Comparison of ENCODE assay signal across 12 cellular contexts in genomic region chr3:188397766-188398705, GRCh38.
A peak's percentile ranks its signal among the peaks of the same experiment; 100 is the strongest.
DNase-seq lines count a peak whose midpoint lies in the region; ATAC-seq and TF ChIP-seq lines count a peak whose summit lies in the region.
"Had no signal": no experiment of that assay in that cellular context is flagged by ENCODE, and none has a peak within 500 bp of the region (broad histone marks: within the 10 kb centered on the region; RNA-seq: fewer than 3 reads in every experiment).

No MANE protein-coding gene starts in this region.

- no peak overlapping the region for H3K27ac Mint-ChIP-seq in activated T-cell treated with anti-CD3 and anti-CD28 coated beads, Interleukin-2, amount 50 U/mL, for 72 hours

- H3K9me3 ChIP-seq in ascending aorta (no peaks in the 10 kb centered on the region), left lung (no peaks in the 10 kb centered on the region), stomach smooth muscle (ENCODE audit: control insufficient read depth in 2 of 2, low read length in 2 of 2) (no peaks in the 10 kb centered on the region)

- no peak for DNase-seq in activated T-cell treated with anti-CD3 and anti-CD28 coated beads, Interleukin-2, amount 50 U/mL, for 72 hours
- no peak for DNase-seq in activated T-cell treated with anti-CD3 and anti-CD28 coated beads, Interleukin-2, amount 50 U/mL, for 48 hours
- DNase-seq in ascending aorta (ENCODE audit: low spot score in 2 of 2): no peak
- DNase-seq in left lung: no peak
- DNase-seq in HT-29 (ENCODE audit: low spot score): no peak
- DNase-seq: activated CD8-positive, alpha-beta memory T cell treated with anti-CD3 and anti-CD28 coated beads, Interleukin-2, amount 50 U/mL, for 48 hours; AML-193; foreskin keratinocyte; H9 had no signal

- H3K36me3 ChIP-seq in ascending aorta (peaks cover 3 to 5% of the 10 kb centered on the region in 2 donors), left lung (no peaks in the 10 kb centered on the region), stomach smooth muscle (ENCODE audit: control insufficient read depth in 2 of 2, insufficient read depth in 2 of 2, low read length in 2 of 2) (no peaks in the 10 kb centered on the region)

- no peaks in the 10 kb centered on the region for H3K36me3 Mint-ChIP-seq in activated T-cell treated with anti-CD3 and anti-CD28 coated beads, Interleukin-2, amount 50 U/mL, for 72 hours (ENCODE audit: insufficient read depth in 2 of 2)

- H3K4me3 Mint-ChIP-seq in activated T-cell treated with anti-CD3 and anti-CD28 coated beads, Interleukin-2, amount 50 U/mL, for 72 hours: peak overlapping the region; percentile 54 to 76
- H3K4me3 Mint-ChIP-seq: H9 had no signal

- H3K4me1 ChIP-seq in ascending aorta (peaks cover 4 to 59% of the 10 kb centered on the region in 2 donors), left lung (peaks cover 0 to 26% of the 10 kb centered on the region in 2 donors), stomach smooth muscle (ENCODE audit: control insufficient read depth, insufficient read depth, low read length) (peaks cover 33% of the 10 kb centered on the region)

- intact Hi-C loops in ascending aorta (cut with DNase I): no loop called here
- intact Hi-C loops in left lung (cut with DNase I): no loop called here

- TF ChIP-seq CTCF in ascending aorta (IDR thresholded peaks at IDR 0.05): no peak
- TF ChIP-seq CTCF in left lung (IDR thresholded peaks at IDR 0.05): no peak

- peak overlapping the region; percentile 13 to 26 for H3K27ac ChIP-seq in ascending aorta
- H3K27ac ChIP-seq in left lung: peak overlapping the region; percentile 1 to 49
- peak overlapping the region; percentile 56 for H3K27ac ChIP-seq in stomach smooth muscle (ENCODE audit: low read length)
- H3K27ac ChIP-seq: foreskin keratinocyte had no signal

- H3K9ac ChIP-seq in stomach smooth muscle (ENCODE audit: low read length in 2 of 2): no peak overlapping the region

- peaks cover 0 to 2% of the 10 kb centered on the region in 2 donors for H3K9me3 Mint-ChIP-seq in activated T-cell treated with anti-CD3 and anti-CD28 coated beads, Interleukin-2, amount 50 U/mL, for 72 hours
- H3K9me3 Mint-ChIP-seq: H9 had no signal

- peaks cover 60% of the 10 kb centered on the region for H3K4me1 Mint-ChIP-seq in activated T-cell treated with anti-CD3 and anti-CD28 coated beads, Interleukin-2, amount 50 U/mL, for 72 hours (ENCODE audit: low read depth)

- no peaks in the 10 kb centered on the region for H3K27me3 Mint-ChIP-seq in activated T-cell treated with anti-CD3 and anti-CD28 coated beads, Interleukin-2, amount 50 U/mL, for 72 hours (ENCODE audit: low read depth)

- no peak for ATAC-seq in activated T-cell treated with anti-CD3 and anti-CD28 coated beads, Interleukin-2, amount 50 U/mL, for 72 hours (replicated peaks in 1 of 2)
- ATAC-seq in left lung: no peak
- no peak for ATAC-seq in GM18858 (IDR thresholded peaks at IDR 0.05; ENCODE audit: unreplicated experiment)
- ATAC-seq in GM21786 (IDR thresholded peaks at IDR 0.05; ENCODE audit: unreplicated experiment): no peak
- ATAC-seq: foreskin keratinocyte had no signal

- peak overlapping the region; percentile 24 to 36 for H3K4me3 ChIP-seq in ascending aorta
- H3K4me3 ChIP-seq in left lung: no peak overlapping the region
- H3K4me3 ChIP-seq in stomach smooth muscle (ENCODE audit: low read length in 2 of 2): peak overlapping the region in 1 of 2 donors; percentile 50

- H3K27me3 ChIP-seq in ascending aorta (no peaks in the 10 kb centered on the region), left lung (no peaks in the 10 kb centered on the region), stomach smooth muscle (ENCODE audit: control insufficient read depth in 1 of 2, insufficient read depth in 2 of 2, low read length in 2 of 2) (no peaks in the 10 kb centered on the region)
- H3K27me3 ChIP-seq: foreskin keratinocyte had no signal

Comparison
In these comparisons a context has a peak if more than half of its experiments do, and no peak if none do; other contexts are left out.
1. H3K4me3 ChIP-seq: peak in ascending aorta (2 of 2); none in left lung (0 of 2).
2. Peak in every context shown above with its lines, with median percentiles within 50 percentile points of each other: H3K27ac ChIP-seq.